ENCODE assay signal across 10 cellular contexts in the genomic region with DNA sequence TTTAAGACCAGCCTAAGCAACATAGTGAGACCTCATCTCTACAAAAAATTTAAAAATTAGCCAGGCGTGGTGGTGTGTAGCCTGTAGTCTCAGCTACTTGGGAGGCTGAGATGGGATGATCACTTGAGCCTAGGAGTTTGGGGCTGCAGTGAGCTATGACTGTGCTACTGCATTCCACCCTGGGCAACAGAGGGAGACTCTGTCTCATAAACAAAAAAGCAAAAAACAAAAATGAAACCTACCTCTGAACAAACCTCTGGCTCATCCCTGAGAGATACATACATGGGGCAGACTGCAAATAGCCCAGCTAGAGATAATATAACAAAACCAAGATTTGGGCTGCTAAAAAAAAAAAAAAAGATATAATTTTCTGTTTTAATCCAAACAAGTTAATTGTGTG. TPM values are rescaled to one million over a fixed set of nuclear protein-coding genes. Genes with fewer than 3 reads are reported as not detected.
A peak's percentile ranks its signal among the peaks of the same experiment; 100 is the strongest.
DNase-seq lines count a peak whose midpoint lies in the region; ATAC-seq and TF ChIP-seq lines count a peak whose summit lies in the region.
"Had no signal": no experiment of that assay in that cellular context is flagged by ENCODE, and none has a peak within 500 bp of the region (broad histone marks: within the 10 kb centered on the region; RNA-seq: fewer than 3 reads in every experiment).

No MANE protein-coding gene starts in this region.

- H3K27me3 Mint-ChIP-seq in endothelial cell (ENCODE audit: unreplicated experiment): no peaks in the 10 kb centered on the region

- no peaks in the 10 kb centered on the region for H3K36me3 Mint-ChIP-seq in endothelial cell (ENCODE audit: low read depth, unreplicated experiment)
- H3K36me3 Mint-ChIP-seq: memory B cell had no signal

- no peak overlapping the region for H3K4me3 Mint-ChIP-seq in endothelial cell (ENCODE audit: unreplicated experiment)
- H3K4me3 Mint-ChIP-seq: memory B cell had no signal

- H3K9me3 Mint-ChIP-seq in endothelial cell (ENCODE audit: unreplicated experiment): no peaks in the 10 kb centered on the region
- H3K9me3 Mint-ChIP-seq: memory B cell had no signal

- H3K36me3 ChIP-seq in WERI-Rb-1: no peaks in the 10 kb centered on the region

- no peaks in the 10 kb centered on the region for H3K4me1 Mint-ChIP-seq in endothelial cell (ENCODE audit: unreplicated experiment)
- H3K4me1 Mint-ChIP-seq: memory B cell had no signal

- no peaks in the 10 kb centered on the region for H3K9me3 ChIP-seq in WERI-Rb-1 (ENCODE audit: severe bottlenecking)

- H3K4me3 ChIP-seq in fibroblast of pulmonary artery (replicated peaks; ENCODE audit: low read depth, low read length) (no peak overlapping the region), WERI-Rb-1 (ENCODE audit: low read depth, low read length) (no peak overlapping the region)

- no peak overlapping the region for H3K27ac ChIP-seq in WERI-Rb-1

- TF ChIP-seq CTCF in fibroblast of pulmonary artery (IDR thresholded peaks at IDR 0.05; ENCODE audit: low read length, missing control alignments) (peak; percentile 16), WERI-Rb-1 (IDR thresholded peaks at IDR 0.05; ENCODE audit: low read depth, low read length) (no peak), endothelial cell (IDR thresholded peaks at IDR 0.05; ENCODE audit: unreplicated experiment) (no peak)

- no peak for DNase-seq in fibroblast of pulmonary artery (ENCODE audit: low read depth)
- no peak for DNase-seq in WERI-Rb-1
- DNase-seq in endothelial cell (ENCODE audit: low spot score): no peak
- no peak for DNase-seq in KG1 (lab: John Stamatoyannopoulos, UW)
- DNase-seq: NCI-H1105 treated with DMSO at 0.1 percent for 48 hours, right cardiac atrium had no signal

- H3K27ac Mint-ChIP-seq in endothelial cell (ENCODE audit: unreplicated experiment): no peak overlapping the region
- H3K27ac Mint-ChIP-seq: memory B cell had no signal

- no peaks in the 10 kb centered on the region for H3K27me3 ChIP-seq in WERI-Rb-1 (ENCODE audit: insufficient read depth, low read depth, severe bottlenecking)

- ATAC-seq in GM18502 (IDR thresholded peaks at IDR 0.05; ENCODE audit: poor library complexity, unreplicated experiment) (peak; percentile 87), GM19438 (IDR thresholded peaks at IDR 0.05; ENCODE audit: low read depth, unreplicated experiment) (peak; percentile 96), HG03045 (IDR thresholded peaks at IDR 0.05; ENCODE audit: unreplicated experiment) (peak; percentile 81)

RNA-seq across cellular contexts. Expression of a gene that starts 19.5 kb away (rescaled TPM):
- not detected for total RNA-seq in endothelial cell (ENCODE audit: unreplicated experiment)
